In genomic region chr4:182206266-182206665, GRCh38 we compare ENCODE assay signal across 13 cellular contexts. TPM values are rescaled to one million over a fixed set of nuclear protein-coding genes. Genes with fewer than 3 reads are reported as not detected.
"Had no signal": no experiment of that assay in that cellular context is flagged by ENCODE, and none has a peak within 500 bp of the region (broad histone marks: within the 10 kb centered on the region; RNA-seq: fewer than 3 reads in every experiment).

No MANE protein-coding gene starts in this region.

- H3K9me3 ChIP-seq: left ventricle myocardium inferior, right atrium auricular region, transverse colon had no signal

- H3K4me1 ChIP-seq: right atrium auricular region had no signal

- H3K4me3 ChIP-seq: cardiac muscle cell, left ventricle myocardium inferior, right atrium auricular region, transverse colon had no signal

- H3K9me3 Mint-ChIP-seq: mesothelial cell of epicardium; stimulated activated naive B cell treated with anti-CD40 and anti-IgM and Interleukin-4, amounts not matched to agents 10 μg/mL and 1 μg/mL and 100 μg/mL, for 72 hours had no signal

- H3K36me3 ChIP-seq: cardiac muscle cell, left ventricle myocardium inferior, right atrium auricular region, transverse colon had no signal

- H3K27me3 ChIP-seq: right atrium auricular region, transverse colon had no signal

- H3K4me3 Mint-ChIP-seq: activated CD4-positive, alpha-beta memory T cell treated with anti-CD3 and anti-CD28 coated beads, Interleukin-2, amount 10 ng/mL, durations not matched to agents 7 days and 5 days; activated CD4-positive, alpha-beta T cell treated with anti-CD3 and anti-CD28 coated beads for 36 hours; activated T-cell treated with anti-CD3 and anti-CD28 coated beads, Interleukin-2, amount 50 U/mL, for 72 hours; mesothelial cell of epicardium; stimulated activated naive B cell treated with anti-CD40 and anti-IgM and Interleukin-4, amounts not matched to agents 10 μg/mL and 1 μg/mL and 100 μg/mL, for 72 hours had no signal

- DNase-seq: activated CD4-positive, alpha-beta memory T cell treated with anti-CD3 and anti-CD28 coated beads, Interleukin-2, amount 10 ng/mL, durations not matched to agents 7 days and 5 days; activated CD4-positive, alpha-beta T cell treated with anti-CD3 and anti-CD28 coated beads for 36 hours; activated T-cell treated with anti-CD3 and anti-CD28 coated beads, Interleukin-2, amount 50 U/mL, for 72 hours; foreskin melanocyte; head of caudate nucleus; left ventricle myocardium inferior; stimulated activated CD4-positive, alpha-beta T cell treated with anti-CD3 and anti-CD28 coated beads, Interleukin-2, amount 100 ng/mL, for 24 hours; stimulated activated naive B cell treated with anti-CD40 and anti-IgM and Interleukin-4, amounts not matched to agents 10 μg/mL and 1 μg/mL and 100 μg/mL, for 72 hours; transverse colon had no signal

- H3K36me3 Mint-ChIP-seq: mesothelial cell of epicardium; stimulated activated naive B cell treated with anti-CD40 and anti-IgM and Interleukin-4, amounts not matched to agents 10 μg/mL and 1 μg/mL and 100 μg/mL, for 72 hours had no signal

- H3K27ac ChIP-seq: cardiac muscle cell, left ventricle myocardium inferior, right atrium auricular region, transverse colon, VCaP had no signal

- H3K27me3 Mint-ChIP-seq: activated CD4-positive, alpha-beta memory T cell treated with anti-CD3 and anti-CD28 coated beads, Interleukin-2, amount 10 ng/mL, durations not matched to agents 7 days and 5 days; activated CD4-positive, alpha-beta T cell treated with anti-CD3 and anti-CD28 coated beads for 36 hours; stimulated activated naive B cell treated with anti-CD40 and anti-IgM and Interleukin-4, amounts not matched to agents 10 μg/mL and 1 μg/mL and 100 μg/mL, for 72 hours had no signal

- H3K27ac Mint-ChIP-seq: activated CD4-positive, alpha-beta memory T cell treated with anti-CD3 and anti-CD28 coated beads, Interleukin-2, amount 10 ng/mL, durations not matched to agents 7 days and 5 days; activated CD4-positive, alpha-beta T cell treated with anti-CD3 and anti-CD28 coated beads for 36 hours; activated T-cell treated with anti-CD3 and anti-CD28 coated beads, Interleukin-2, amount 50 U/mL, for 72 hours; mesothelial cell of epicardium; stimulated activated naive B cell treated with anti-CD40 and anti-IgM and Interleukin-4, amounts not matched to agents 10 μg/mL and 1 μg/mL and 100 μg/mL, for 72 hours had no signal

- ATAC-seq: activated CD4-positive, alpha-beta T cell treated with anti-CD3 and anti-CD28 coated beads for 36 hours; activated T-cell treated with anti-CD3 and anti-CD28 coated beads, Interleukin-2, amount 50 U/mL, for 72 hours; stimulated activated naive B cell treated with anti-CD40 and anti-IgM and Interleukin-4, amounts not matched to agents 10 μg/mL and 1 μg/mL and 100 μg/mL, for 72 hours had no signal

- H3K4me1 Mint-ChIP-seq: activated CD4-positive, alpha-beta memory T cell treated with anti-CD3 and anti-CD28 coated beads, Interleukin-2, amount 10 ng/mL, durations not matched to agents 7 days and 5 days; activated CD4-positive, alpha-beta T cell treated with anti-CD3 and anti-CD28 coated beads for 36 hours; stimulated activated naive B cell treated with anti-CD40 and anti-IgM and Interleukin-4, amounts not matched to agents 10 μg/mL and 1 μg/mL and 100 μg/mL, for 72 hours had no signal

RNA-seq across cellular contexts. Expression of gene TENM3, which starts 36.9 kb away (rescaled TPM):
- total RNA-seq: activated CD4-positive, alpha-beta memory T cell treated with anti-CD3 and anti-CD28 coated beads, Interleukin-2, amount 10 ng/mL, durations not matched to agents 7 days and 5 days; activated CD4-positive, alpha-beta T cell treated with anti-CD3 and anti-CD28 coated beads for 36 hours had no signal
